ENCODE assay signal across 39 cellular contexts in genomic region chr10:72513910-72514309, GRCh38.
"Had no signal": no experiment of that assay in that cellular context is flagged by ENCODE, and none has a peak within 500 bp of the region (broad histone marks: within the 10 kb centered on the region; RNA-seq: fewer than 3 reads in every experiment).

No MANE protein-coding gene starts in this region.

- H3K4me1 Mint-ChIP-seq: activated naive CD4-positive, alpha-beta T cell treated with anti-CD3 and anti-CD28 coated beads, Interleukin-2, amount 10 ng/mL, durations not matched to agents 7 days and 5 days; activated naive CD4-positive, alpha-beta T cell treated with anti-CD3 and anti-CD28 coated beads, Interleukin-2, amount 50 U/mL, for 24 hours; activated naive CD8-positive, alpha-beta T cell treated with anti-CD3 and anti-CD28 coated beads for 36 hours; activated T-helper 17 cell treated with anti-CD3 and anti-CD28 coated beads, Interleukin-2, amount 50 U/mL, for 72 hours; brain; central memory CD8-positive, alpha-beta T cell had no signal

- H3K4me3 ChIP-seq: adrenal gland, ascending aorta, body of pancreas, breast epithelium, cardiac muscle cell had no signal

- H3K27ac ChIP-seq: adrenal gland, ascending aorta, body of pancreas, brain microvascular endothelial cell, breast epithelium, cardiac muscle cell had no signal

- H3K27me3 ChIP-seq: adrenal gland, ascending aorta, body of pancreas, brain microvascular endothelial cell, breast epithelium, cardiac muscle cell had no signal

- H3K36me3 ChIP-seq: adrenal gland, ascending aorta, brain microvascular endothelial cell, breast epithelium, cardiac muscle cell had no signal

- H3K4me1 ChIP-seq: adrenal gland, ascending aorta, body of pancreas, breast epithelium had no signal

- DNase-seq: activated effector memory CD4-positive, alpha-beta T cell treated with anti-CD3 and anti-CD28 coated beads, Interleukin-2, amount 50 U/mL, for 16 hours; activated effector memory CD4-positive, alpha-beta T cell treated with Interleukin-2 at 50 U/mL for 16 hours; activated gamma-delta T cell; activated gamma-delta T cell treated with Interleukin-2 at 50 U/mL for 16 hours; activated naive CD4-positive, alpha-beta T cell; activated naive CD4-positive, alpha-beta T cell treated with anti-CD3 and anti-CD28 coated beads for 36 hours; activated naive CD4-positive, alpha-beta T cell treated with anti-CD3 and anti-CD28 coated beads, Interleukin-2, amount 10 ng/mL, durations not matched to agents 7 days and 5 days; activated naive CD4-positive, alpha-beta T cell treated with anti-CD3 and anti-CD28 coated beads, Interleukin-2, amount 50 U/mL, for 16 hours; activated naive CD4-positive, alpha-beta T cell treated with Interleukin-2 at 50 U/mL for 16 hours; activated naive CD8-positive, alpha-beta T cell treated with anti-CD3 and anti-CD28 coated beads for 36 hours; activated naive CD8-positive, alpha-beta T cell treated with anti-CD3 and anti-CD28 coated beads, Interleukin-2, amount 10 ng/mL, durations not matched to agents 7 days and 5 days; activated naive CD8-positive, alpha-beta T cell treated with anti-CD3 and anti-CD28 coated beads, Interleukin-2, amount 50 U/mL, for 24 hours; activated T-cell treated with anti-CD3 and anti-CD28 coated beads, Interleukin-2, amount 50 U/mL, for 24 hours; activated T-cell treated with anti-CD3 and anti-CD28 coated beads, Interleukin-2, amount 50 U/mL, for 4 hours; activated T-cell treated with anti-CD3 and anti-CD28 coated beads, Interleukin-2, amount 50 U/mL, for 48 hours; activated T-cell treated with anti-CD3 and anti-CD28 coated beads, Interleukin-2, amount 50 U/mL, for 72 hours; adrenal gland; amniotic stem cell; amygdala; anterior cingulate cortex; aorta; body of pancreas; brain microvascular endothelial cell; caudate nucleus; central memory CD4-positive, alpha-beta T cell; cerebellar nuclear complex had no signal

- H3K27ac Mint-ChIP-seq: activated naive CD4-positive, alpha-beta T cell treated with anti-CD3 and anti-CD28 coated beads for 36 hours; activated naive CD4-positive, alpha-beta T cell treated with anti-CD3 and anti-CD28 coated beads, Interleukin-2, amount 10 ng/mL, durations not matched to agents 7 days and 5 days; activated naive CD4-positive, alpha-beta T cell treated with anti-CD3 and anti-CD28 coated beads, Interleukin-2, amount 50 U/mL, for 24 hours; activated naive CD4-positive, alpha-beta T cell treated with anti-CD3 and anti-CD28 coated beads, Interleukin-2, amount 50 U/mL, for 72 hours; activated naive CD8-positive, alpha-beta T cell; activated naive CD8-positive, alpha-beta T cell treated with anti-CD3 and anti-CD28 coated beads for 36 hours; activated naive CD8-positive, alpha-beta T cell treated with anti-CD3 and anti-CD28 coated beads, Interleukin-2, amount 10 ng/mL, durations not matched to agents 7 days and 5 days; activated naive CD8-positive, alpha-beta T cell treated with anti-CD3 and anti-CD28 coated beads, Interleukin-2, amount 50 U/mL, for 24 hours; activated T-cell treated with anti-CD3 and anti-CD28 coated beads, Interleukin-2, amount 50 U/mL, for 24 hours; activated T-cell treated with anti-CD3 and anti-CD28 coated beads, Interleukin-2, amount 50 U/mL, for 72 hours; activated T-helper 1 cell treated with anti-CD3 and anti-CD28 coated beads, Interleukin-12 subunit alpha, Interleukin-12 subunit beta, Interleukin-2, Interleukin-4 antibody, amounts not matched to agents 30 ng/mL and 10 ng/mL and 1 ng/mL, durations not matched to agents 14 hours and 24 hours and 36 hours; activated T-helper 17 cell treated with anti-CD3 and anti-CD28 coated beads, Interleukin-2, amount 50 U/mL, for 72 hours; activated T-helper 2 cell treated with anti-CD3 and anti-CD28 coated beads, Interferon-gamma antibody, Interleukin-2, Interleukin-4, amounts not matched to agents 10 μg/mL and 5 μg/mL and 100 μg/mL, durations not matched to agents 14 hours and 24 hours and 36 hours; brain had no signal

- H3K4me3 Mint-ChIP-seq: activated naive CD4-positive, alpha-beta T cell treated with anti-CD3 and anti-CD28 coated beads for 36 hours; activated naive CD4-positive, alpha-beta T cell treated with anti-CD3 and anti-CD28 coated beads, Interleukin-2, amount 10 ng/mL, durations not matched to agents 7 days and 5 days; activated naive CD4-positive, alpha-beta T cell treated with anti-CD3 and anti-CD28 coated beads, Interleukin-2, amount 50 U/mL, for 24 hours; activated naive CD8-positive, alpha-beta T cell; activated naive CD8-positive, alpha-beta T cell treated with anti-CD3 and anti-CD28 coated beads for 36 hours; activated naive CD8-positive, alpha-beta T cell treated with anti-CD3 and anti-CD28 coated beads, Interleukin-2, amount 10 ng/mL, durations not matched to agents 7 days and 5 days; activated naive CD8-positive, alpha-beta T cell treated with anti-CD3 and anti-CD28 coated beads, Interleukin-2, amount 50 U/mL, for 24 hours; activated T-cell treated with anti-CD3 and anti-CD28 coated beads, Interleukin-2, amount 50 U/mL, for 24 hours; activated T-cell treated with anti-CD3 and anti-CD28 coated beads, Interleukin-2, amount 50 U/mL, for 4 hours; activated T-cell treated with anti-CD3 and anti-CD28 coated beads, Interleukin-2, amount 50 U/mL, for 72 hours; activated T-helper 1 cell treated with anti-CD3 and anti-CD28 coated beads, Interleukin-12 subunit alpha, Interleukin-12 subunit beta, Interleukin-2, Interleukin-4 antibody, amounts not matched to agents 30 ng/mL and 10 ng/mL and 1 ng/mL, durations not matched to agents 14 hours and 24 hours and 36 hours; activated T-helper 17 cell treated with anti-CD3 and anti-CD28 coated beads, Interleukin-2, amount 50 U/mL, for 72 hours; brain; central memory CD8-positive, alpha-beta T cell had no signal

- ATAC-seq: activated naive CD4-positive, alpha-beta T cell treated with anti-CD3 and anti-CD28 coated beads, Interleukin-2, amount 50 U/mL, for 72 hours; activated naive CD8-positive, alpha-beta T cell treated with anti-CD3 and anti-CD28 coated beads, Interleukin-2, amount 50 U/mL, for 24 hours; activated T-cell treated with anti-CD3 and anti-CD28 coated beads, Interleukin-2, amount 50 U/mL, for 4 hours; activated T-cell treated with anti-CD3 and anti-CD28 coated beads, Interleukin-2, amount 50 U/mL, for 72 hours; activated T-helper 17 cell treated with anti-CD3 and anti-CD28 coated beads, Interleukin-2, amount 50 U/mL, for 72 hours; body of pancreas had no signal

- H3K27me3 Mint-ChIP-seq: activated naive CD4-positive, alpha-beta T cell treated with anti-CD3 and anti-CD28 coated beads, Interleukin-2, amount 10 ng/mL, durations not matched to agents 7 days and 5 days; activated naive CD4-positive, alpha-beta T cell treated with anti-CD3 and anti-CD28 coated beads, Interleukin-2, amount 50 U/mL, for 24 hours; activated naive CD8-positive, alpha-beta T cell; activated naive CD8-positive, alpha-beta T cell treated with anti-CD3 and anti-CD28 coated beads for 36 hours; activated naive CD8-positive, alpha-beta T cell treated with anti-CD3 and anti-CD28 coated beads, Interleukin-2, amount 10 ng/mL, durations not matched to agents 7 days and 5 days; activated naive CD8-positive, alpha-beta T cell treated with anti-CD3 and anti-CD28 coated beads, Interleukin-2, amount 50 U/mL, for 24 hours; activated T-cell treated with anti-CD3 and anti-CD28 coated beads, Interleukin-2, amount 50 U/mL, for 24 hours; activated T-helper 17 cell treated with anti-CD3 and anti-CD28 coated beads, Interleukin-2, amount 50 U/mL, for 72 hours; brain; central memory CD8-positive, alpha-beta T cell had no signal

- FAIRE-seq: astrocyte, bronchial epithelial cell had no signal

- H3K9me3 ChIP-seq: adrenal gland, ascending aorta, body of pancreas, breast epithelium had no signal
